ENCODE assay signal across 13 cellular contexts in the genomic region with DNA sequence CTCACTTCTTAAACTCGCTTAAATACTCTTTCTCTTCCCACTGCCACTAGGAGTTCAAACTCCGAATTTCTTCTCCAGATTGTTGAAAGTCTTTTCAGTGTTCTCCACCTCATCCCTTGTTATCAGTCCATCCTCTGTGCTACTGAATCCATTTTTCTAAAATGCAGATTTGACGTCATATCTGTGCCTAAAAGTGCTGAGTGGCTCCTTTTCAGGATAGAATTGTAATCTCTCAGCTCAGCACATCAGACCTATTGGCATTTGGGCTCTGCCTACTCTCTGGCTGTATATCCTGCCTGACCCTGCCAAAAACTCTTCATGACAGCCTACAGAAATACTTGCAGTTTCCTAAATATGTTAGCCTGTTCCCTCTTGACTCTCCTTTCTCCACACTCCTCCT. TPM values are rescaled to one million over a fixed set of nuclear protein-coding genes. Genes with fewer than 3 reads are reported as not detected.
A peak's percentile ranks its signal among the peaks of the same experiment; 100 is the strongest.
DNase-seq lines count a peak whose midpoint lies in the region; ATAC-seq and TF ChIP-seq lines count a peak whose summit lies in the region.
"Had no signal": no experiment of that assay in that cellular context is flagged by ENCODE, and none has a peak within 500 bp of the region (broad histone marks: within the 10 kb centered on the region; RNA-seq: fewer than 3 reads in every experiment).

No MANE protein-coding gene starts in this region.

- 100% methylated on average over 1 of the region's 3 CpGs; no CpG with 5 or more reads in 1 of the 2 experiments for WGBS in IMR-90 (ENCODE audit: extremely low coverage in 2 of 2, insufficient read length in 1 of 2), 2 experiments

- H4K20me1 ChIP-seq in BLaER1 treated with 17β-estradiol and CSF1 and Interleukin-3, amounts not matched to agents 10 nM and 100 nM: no peaks in the 10 kb centered on the region
- H4K20me1 ChIP-seq in IMR-90 (ENCODE audit: insufficient read depth, low read length): no peaks in the 10 kb centered on the region

- H3K23ac ChIP-seq in IMR-90 (ENCODE audit: low read depth, low read length): no peak overlapping the region

- H3K4me1 Mint-ChIP-seq in activated naive CD8-positive, alpha-beta T cell treated with anti-CD3 and anti-CD28 coated beads, Interleukin-2, amount 50 U/mL, for 24 hours: peaks cover 53% of the 10 kb centered on the region
- H3K4me1 Mint-ChIP-seq in naive B cell: peaks cover 41 to 50% (median 42%) of the 10 kb centered on the region in 3 donors

- no peak overlapping the region for H4K91ac ChIP-seq in IMR-90 (ENCODE audit: insufficient read depth, low read depth, low read length)

- ATAC-seq in IMR-90 (ENCODE audit: low read depth): no peak
- ATAC-seq in activated naive CD8-positive, alpha-beta T cell treated with anti-CD3 and anti-CD28 coated beads, Interleukin-2, amount 50 U/mL, for 24 hours: no peak
- ATAC-seq in naive B cell (ENCODE audit: low read depth in 2 of 2): no peak
- ATAC-seq in GM19397 (IDR thresholded peaks at IDR 0.05; ENCODE audit: unreplicated experiment): no peak
- ATAC-seq in gastrocnemius medialis: no peak
- ATAC-seq: left ventricle myocardium superior, right cardiac atrium had no signal

- H3K9ac ChIP-seq in BLaER1 treated with 17β-estradiol and CSF1 and Interleukin-3, amounts not matched to agents 10 nM and 100 nM: peak overlapping the region in 5 of 11 experiments; percentile 31 to 98 (median 61); a peak in 7 of 22 replicates
- no peak overlapping the region for H3K9ac ChIP-seq in IMR-90 (ENCODE audit: low read depth, low read length)

- H3K27ac ChIP-seq in BLaER1 treated with 17β-estradiol and CSF1 and Interleukin-3, amounts not matched to agents 10 nM and 100 nM: peak overlapping the region in 6 of 11 experiments; percentile 97 to 100 (median 99); a peak in 10 of 22 replicates
- H3K27ac ChIP-seq in IMR-90 (ENCODE audit: insufficient read depth, low read length): no peak overlapping the region
- no peak overlapping the region for H3K27ac ChIP-seq in gastrocnemius medialis

- H3K4me2 ChIP-seq in BLaER1 treated with 17β-estradiol and CSF1 and Interleukin-3, amounts not matched to agents 10 nM and 100 nM: peak overlapping the region; percentile 89 to 97 (median 94); a peak in 20 of 22 replicates
- no peak overlapping the region for H3K4me2 ChIP-seq in IMR-90 (ENCODE audit: low read depth, low read length)

- H3K79me1 ChIP-seq in IMR-90 (ENCODE audit: low read depth in 1 of 2, low read length in 2 of 2): peaks cover 12 to 30% of the 10 kb centered on the region in 2 experiments

- POLR2A ChIA-PET in IMR-90 (lab: Charles Lee; ENCODE audit: unreplicated experiment): no interaction called here

- H3K27me3 ChIP-seq in BLaER1 treated with 17β-estradiol and CSF1 and Interleukin-3, amounts not matched to agents 10 nM and 100 nM: no peaks in the 10 kb centered on the region
- H3K27me3 ChIP-seq in IMR-90 (ENCODE audit: control insufficient read depth, insufficient read depth, low read length): no peaks in the 10 kb centered on the region
- no peaks in the 10 kb centered on the region for H3K27me3 ChIP-seq in gastrocnemius medialis
- H3K27me3 ChIP-seq: transverse colon had no signal

- H3K27me3 Mint-ChIP-seq in activated naive CD8-positive, alpha-beta T cell treated with anti-CD3 and anti-CD28 coated beads, Interleukin-2, amount 50 U/mL, for 24 hours: no peaks in the 10 kb centered on the region
- H3K27me3 Mint-ChIP-seq in naive B cell: no peaks in the 10 kb centered on the region

- H3K4me1 ChIP-seq in BLaER1 treated with 17β-estradiol and CSF1 and Interleukin-3, amounts not matched to agents 10 nM and 100 nM: peaks cover 17 to 75% (median 61%) of the 10 kb centered on the region in 10 experiments
- peaks cover 5% of the 10 kb centered on the region; the same call in 1 of the 2 replicates for H3K4me1 ChIP-seq in IMR-90 (ENCODE audit: control insufficient read depth, insufficient read depth, low read length)
- peaks cover 4 to 6% of the 10 kb centered on the region in 2 donors for H3K4me1 ChIP-seq in gastrocnemius medialis

- intact Hi-C loops in IMR-90 (cut with micrococcal nuclease): no loop called here
- intact Hi-C loops in gastrocnemius medialis (cut with DNase I; ENCODE audit: low total_unique reads): no loop called here

- no peak for DNase-seq in IMR-90
- no peak for DNase-seq in activated naive CD8-positive, alpha-beta T cell treated with anti-CD3 and anti-CD28 coated beads, Interleukin-2, amount 50 U/mL, for 24 hours
- no peak for DNase-seq in naive B cell
- no peak for DNase-seq in gastrocnemius medialis
- DNase-seq in DMS53 treated with DMSO at 0.1 percent for 48 hours (lab: John Stamatoyannopoulos, UW; ENCODE audit: unreplicated experiment): no peak
- no peak for DNase-seq in RKO (ENCODE audit: low spot score)
- DNase-seq: foreskin melanocyte, left ventricle myocardium superior, NCI-H526 treated with DMSO at 0.1 percent for 48 hours, transverse colon had no signal

- dilution Hi-C loops in IMR-90 (cut with HindIII; ENCODE audit: low sequenced_read_pairs, unreplicated experiment): no loop called here

- peak overlapping the region; percentile 87 for H3K4me3 Mint-ChIP-seq in activated naive CD8-positive, alpha-beta T cell treated with anti-CD3 and anti-CD28 coated beads, Interleukin-2, amount 50 U/mL, for 24 hours
- peak overlapping the region; percentile 15 to 93 (median 90) for H3K4me3 Mint-ChIP-seq in naive B cell

- in situ Hi-C loops in IMR-90 (cut with MboI; ENCODE audit: low sequenced_read_pairs) (no loop called here), gastrocnemius medialis (cut with MboI; ENCODE audit: low sequenced_read_pairs in 4 of 4) (no loop called here)

- TF ChIP-seq POLR2A in IMR-90 (IDR thresholded peaks at IDR 0.05; ENCODE audit: low read depth, low read length) (no peak), gastrocnemius medialis (IDR thresholded peaks at IDR 0.05) (no peak)

- no peak for TF ChIP-seq CTCF in IMR-90 (conservative IDR thresholded peaks at IDR 0.05; ENCODE audit: low read depth, low read length)
- no peak for TF ChIP-seq CTCF in gastrocnemius medialis (IDR thresholded peaks at IDR 0.05 in 4 of 5, conservative IDR thresholded peaks at IDR 0.05 in 1 of 5)

- H3K9me3 ChIP-seq in BLaER1 treated with 17β-estradiol and CSF1 and Interleukin-3, amounts not matched to agents 10 nM and 100 nM (replicated peaks in 1 of 11): no peaks in the 10 kb centered on the region
- H3K9me3 ChIP-seq in IMR-90 (ENCODE audit: control insufficient read depth, insufficient read depth, low read length) (no peaks in the 10 kb centered on the region), gastrocnemius medialis (no peaks in the 10 kb centered on the region)
- H3K9me3 ChIP-seq: transverse colon had no signal

- H3K14ac ChIP-seq in IMR-90 (replicated peaks; ENCODE audit: low read depth, low read length): no peak overlapping the region

- no peak overlapping the region for H2BK20ac ChIP-seq in IMR-90 (ENCODE audit: low read depth, low read length)

- H3K4me3 ChIP-seq in BLaER1 treated with 17β-estradiol and CSF1 and Interleukin-3, amounts not matched to agents 10 nM and 100 nM: peak overlapping the region in 3 of 10 experiments; percentile 78 to 88 (median 84); a peak in 5 of 20 replicates
- H3K4me3 ChIP-seq in IMR-90 (ENCODE audit: insufficient read depth, low read depth, low read length) (no peak overlapping the region), gastrocnemius medialis (no peak overlapping the region)

- no peak overlapping the region for H2BK120ac ChIP-seq in IMR-90 (ENCODE audit: low read depth, low read length)

- no peak overlapping the region for H2AFZ ChIP-seq in IMR-90 (replicated peaks; ENCODE audit: low read length, poor library complexity)

- H3K56ac ChIP-seq in IMR-90 (ENCODE audit: extremely low read depth, insufficient read depth, low read length): no peak overlapping the region

- no peak overlapping the region for H3K18ac ChIP-seq in IMR-90 (ENCODE audit: low read depth, low read length)

- no peak for TF ChIP-seq RAD21 in IMR-90 (IDR thresholded peaks at IDR 0.05; ENCODE audit: low read length)

- no peak overlapping the region for H2AK9ac ChIP-seq in IMR-90 (replicated peaks; ENCODE audit: low read depth, low read length, poor library complexity)

- no peak overlapping the region for H3K4ac ChIP-seq in IMR-90 (ENCODE audit: low read depth, low read length)

- H3K9me1 ChIP-seq in IMR-90 (ENCODE audit: insufficient read depth, low read length): peaks cover 5% of the 10 kb centered on the region; the same call in 1 of the 2 replicates

- H4K8ac ChIP-seq in IMR-90 (ENCODE audit: low read depth in 2 of 2, low read length in 2 of 2): peak overlapping the region in 1 of 2 experiments; percentile 45; a peak in 2 of 4 replicates

- no peak overlapping the region for H2BK15ac ChIP-seq in IMR-90 (ENCODE audit: low read depth, low read length)

- CTCF ChIA-PET in IMR-90 (lab: Yijun Ruan, JAX): interaction anchor here (0.6 to 0.8 kb wide), 2 partner anchors 21 to 29 kb away, joined by 3 to 4 read pairs; no protein-coding TSS in a partner anchor

- BruUV-seq in IMR-90 (replicated peaks; lab: Mats Ljungman, UMichigan): TSS peak; percentile 50

- no peak overlapping the region for H4K5ac ChIP-seq in IMR-90 (ENCODE audit: low read depth, low read length)

- H3K36me3 Mint-ChIP-seq in activated naive CD8-positive, alpha-beta T cell treated with anti-CD3 and anti-CD28 coated beads, Interleukin-2, amount 50 U/mL, for 24 hours (ENCODE audit: low read depth): peaks cover under 1% of the 10 kb centered on the region
- H3K36me3 Mint-ChIP-seq in naive B cell: peaks cover 0 to 2% of the 10 kb centered on the region in 2 donors

- H2BK5ac ChIP-seq in IMR-90 (ENCODE audit: low read depth, low read length, poor library complexity, severe bottlenecking): no peak overlapping the region

- H3K9me3 Mint-ChIP-seq in activated naive CD8-positive, alpha-beta T cell treated with anti-CD3 and anti-CD28 coated beads, Interleukin-2, amount 50 U/mL, for 24 hours: no peaks in the 10 kb centered on the region
- H3K9me3 Mint-ChIP-seq in naive B cell: peaks cover 0 to 2% (median 0%) of the 10 kb centered on the region in 7 donors

- H3K27ac Mint-ChIP-seq in activated naive CD8-positive, alpha-beta T cell treated with anti-CD3 and anti-CD28 coated beads, Interleukin-2, amount 50 U/mL, for 24 hours: peak overlapping the region; percentile 95
- peak overlapping the region; percentile 95 to 100 (median 99) for H3K27ac Mint-ChIP-seq in naive B cell

- no peak overlapping the region for H2AK5ac ChIP-seq in IMR-90 (ENCODE audit: low read depth, low read length)

- H3K36me3 ChIP-seq in BLaER1 treated with 17β-estradiol and CSF1 and Interleukin-3, amounts not matched to agents 10 nM and 100 nM: peaks cover 2 to 29% (median 19%) of the 10 kb centered on the region in 11 experiments; a peak in 19 of 22 replicates
- peaks cover 12% of the 10 kb centered on the region for H3K36me3 ChIP-seq in IMR-90 (ENCODE audit: control insufficient read depth, insufficient read depth, low read length)
- H3K36me3 ChIP-seq in gastrocnemius medialis: peaks cover 0 to 20% of the 10 kb centered on the region in 2 donors

RNA-seq across cellular contexts. Expression of gene RABGGTA, which starts 1.0 kb away (rescaled TPM):
- total RNA-seq in IMR-90 (2012; rRNA removed) (25.6 and 27.2 TPM in 2 replicates), gastrocnemius medialis (10 to 100 TPM; 20.9 to 32.8 (median 28.0) TPM)
- polyA plus RNA-seq in IMR-90 (2012; rRNA removed) (55.6 and 64.0 TPM in 2 replicates), naive B cell (ENCODE audit: low read depth in 6 of 6) (10 to 100 TPM; 22.2 to 36.2 (median 22.8) TPM)
- polyA plus RNA-seq in IMR-90 (2012; cell fraction: cytosol; rRNA removed): 37.7 and 48.7 TPM in 2 replicates
- 158 and 347 TPM in 2 replicates for polyA plus RNA-seq in IMR-90 (2012; cell fraction: nucleus; rRNA removed; ENCODE audit: low replicate concordance)

RNA-seq across cellular contexts. Expression of gene TGM1, which starts 9.5 kb away (rescaled TPM):
- total RNA-seq in IMR-90 (2012; rRNA removed): 0.56 and 0.72 TPM in 2 replicates
- polyA plus RNA-seq in IMR-90 (2012; rRNA removed): 2.7 and 3.3 TPM in 2 replicates
- polyA plus RNA-seq in IMR-90 (2012; cell fraction: cytosol; rRNA removed): 0.45 and 1.3 TPM in 2 replicates
- 7.9 and 21.3 TPM in 2 replicates for polyA plus RNA-seq in IMR-90 (2012; cell fraction: nucleus; rRNA removed; ENCODE audit: low replicate concordance)
- not detected for polyA plus RNA-seq in naive B cell (ENCODE audit: low read depth in 6 of 6)
- under 1 TPM in 1 of 4 donors, not detected in 3; 0.20 TPM for total RNA-seq in gastrocnemius medialis

RNA-seq across cellular contexts. Expression of gene DHRS1, which starts 27.1 kb away (rescaled TPM):
- total RNA-seq in IMR-90 (2012; rRNA removed) (13.1 and 15.8 TPM in 2 replicates), gastrocnemius medialis (10 to 100 TPM in 2 of 4 donors, 1 to 10 TPM in 2; 1.9 to 12.2 (median 8.2) TPM)
- polyA plus RNA-seq in IMR-90 (2012; rRNA removed) (34.7 and 38.6 TPM in 2 replicates), naive B cell (ENCODE audit: low read depth in 6 of 6) (10 to 100 TPM; 20.4 to 38.5 (median 29.3) TPM)
- polyA plus RNA-seq in IMR-90 (2012; cell fraction: cytosol; rRNA removed): 41.5 and 62.4 TPM in 2 replicates
- polyA plus RNA-seq in IMR-90 (2012; cell fraction: nucleus; rRNA removed; ENCODE audit: low replicate concordance): 109 and 123 TPM in 2 replicates

RNA-seq across cellular contexts. Expression of gene NOP9, which starts 27.2 kb away (rescaled TPM):
- total RNA-seq in IMR-90 (2012; rRNA removed): 22.5 and 25.8 TPM in 2 replicates
- 11.7 and 11.8 TPM in 2 replicates for polyA plus RNA-seq in IMR-90 (2012; rRNA removed)
- 6.1 and 6.8 TPM in 2 replicates for polyA plus RNA-seq in IMR-90 (2012; cell fraction: cytosol; rRNA removed)
- 15.1 and 18.3 TPM in 2 replicates for polyA plus RNA-seq in IMR-90 (2012; cell fraction: nucleus; rRNA removed; ENCODE audit: low replicate concordance)
- 1 to 10 TPM in 5 of 6 donors, under 1 TPM in 1; 0.83 to 2.4 (median 1.3) TPM for polyA plus RNA-seq in naive B cell (ENCODE audit: low read depth in 6 of 6)
- 10 to 100 TPM; 27.2 to 43.5 (median 32.2) TPM for total RNA-seq in gastrocnemius medialis

RNA-seq across cellular contexts. Expression of gene TINF2, which starts 30.0 kb away (rescaled TPM):
- 21.1 and 26.9 TPM in 2 replicates for total RNA-seq in IMR-90 (2012; rRNA removed)
- 30.0 and 33.0 TPM in 2 replicates for polyA plus RNA-seq in IMR-90 (2012; rRNA removed)
- polyA plus RNA-seq in IMR-90 (2012; cell fraction: cytosol; rRNA removed): 18.0 and 22.6 TPM in 2 replicates
- 25.3 and 36.7 TPM in 2 replicates for polyA plus RNA-seq in IMR-90 (2012; cell fraction: nucleus; rRNA removed; ENCODE audit: low replicate concordance)
- 100 to 1,000 TPM; 238 to 289 (median 254) TPM for polyA plus RNA-seq in naive B cell (ENCODE audit: low read depth in 6 of 6)
- 10 to 100 TPM; 41.4 to 77.1 (median 50.7) TPM for total RNA-seq in gastrocnemius medialis

Comparison
In these comparisons a context has a peak if more than half of its experiments do, and no peak if none do; other contexts are left out.
1. H3K27ac ChIP-seq: peak in BLaER1 treated with 17β-estradiol and CSF1 and Interleukin-3, amounts not matched to agents 10 nM and 100 nM (6 of 11); none in IMR-90 (single experiment) and gastrocnemius medialis (0 of 4).